Comparison of ENCODE assay signal across 14 cellular contexts in the genomic region with DNA sequence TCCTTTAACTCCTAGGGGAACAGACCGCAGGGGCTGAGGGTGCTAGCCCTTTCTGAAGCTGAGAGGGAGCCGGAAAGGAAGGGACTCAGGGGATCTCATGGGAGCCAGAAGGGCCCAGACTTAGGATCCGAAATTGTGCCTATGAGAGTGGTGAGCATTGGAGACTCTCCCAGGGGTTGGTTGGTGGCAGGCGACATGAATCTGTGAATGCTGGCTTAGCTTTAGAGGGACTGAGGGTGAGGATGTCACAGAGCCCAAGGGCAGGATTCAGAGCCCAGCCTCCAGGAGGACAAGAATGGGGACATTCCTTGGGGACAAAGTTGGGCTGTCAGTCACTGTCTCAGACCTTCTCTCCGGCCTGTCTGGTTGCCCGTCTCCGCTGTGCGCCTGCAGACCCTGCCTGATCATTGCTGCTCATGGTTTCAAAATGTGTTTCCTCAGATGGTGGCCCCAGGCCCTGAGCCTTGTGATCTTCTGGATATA. TPM values are rescaled to one million over a fixed set of nuclear protein-coding genes. Genes with fewer than 3 reads are reported as not detected.
DNase-seq lines count a peak whose midpoint lies in the region; ATAC-seq and TF ChIP-seq lines count a peak whose summit lies in the region.
"Had no signal": no experiment of that assay in that cellular context is flagged by ENCODE, and none has a peak within 500 bp of the region (broad histone marks: within the 10 kb centered on the region; RNA-seq: fewer than 3 reads in every experiment).

No MANE protein-coding gene starts in this region.

- H3K4me3 Mint-ChIP-seq in CD14-positive monocyte: peak overlapping the region in 1 of 2 donors; percentile 67
- H3K4me3 Mint-ChIP-seq: IgD-negative memory B cell had no signal

- ATAC-seq in body of pancreas (no peak), lung (ENCODE audit: insufficient read depth, low FRiP score) (no peak), GM21447 (IDR thresholded peaks at IDR 0.05; ENCODE audit: unreplicated experiment) (no peak)

- TF ChIP-seq CTCF in CD14-positive monocyte (IDR thresholded peaks at IDR 0.05) (no peak), body of pancreas (IDR thresholded peaks at IDR 0.05) (no peak), lung (IDR thresholded peaks at IDR 0.05; ENCODE audit: control extremely low read depth, extremely low read depth) (no peak), GM10248 (IDR thresholded peaks at IDR 0.05; ENCODE audit: control extremely low read depth, extremely low read depth, low read depth, missing control alignments) (no peak)

- peaks cover 0 to 2% of the 10 kb centered on the region in 2 donors for H3K36me3 Mint-ChIP-seq in CD14-positive monocyte
- H3K36me3 Mint-ChIP-seq: IgD-negative memory B cell had no signal

- POLR2A ChIA-PET in GM10248 (lab: Yijun Ruan, JAX): no interaction called here

- H3K36me3 ChIP-seq in body of pancreas (replicated peaks in 1 of 2; ENCODE audit: insufficient read depth in 1 of 2, low read depth in 2 of 2) (no peaks in the 10 kb centered on the region), lung (ENCODE audit: control insufficient read depth in 2 of 2, insufficient read depth in 2 of 2, low read length in 2 of 2) (no peaks in the 10 kb centered on the region), subcutaneous abdominal adipose tissue (ENCODE audit: control insufficient read depth in 5 of 5, insufficient read depth in 5 of 5, low read length in 5 of 5) (no peaks in the 10 kb centered on the region)

- peaks cover 92% of the 10 kb centered on the region for H3K4me1 Mint-ChIP-seq in CD14-positive monocyte

- H3K27me3 ChIP-seq in body of pancreas (no peaks in the 10 kb centered on the region), lung (ENCODE audit: control insufficient read depth, insufficient read depth) (no peaks in the 10 kb centered on the region), subcutaneous abdominal adipose tissue (ENCODE audit: control insufficient read depth in 5 of 5, insufficient read depth in 4 of 5, low read length in 5 of 5) (no peaks in the 10 kb centered on the region)

- H3K9ac ChIP-seq in subcutaneous abdominal adipose tissue (ENCODE audit: low read length in 5 of 5): peak overlapping the region in 2 of 5 donors; percentile 38 to 65
- H3K9ac ChIP-seq: SK-N-SH had no signal

- H3K27me3 Mint-ChIP-seq in CD14-positive monocyte (ENCODE audit: low read depth in 3 of 3): no peaks in the 10 kb centered on the region

- intact Hi-C loops in CD14-positive monocyte (cut with micrococcal nuclease): loop anchor here in 1 of 2 donors (5.0 kb wide), 1 partner anchor 39 kb away; no protein-coding TSS in a partner anchor
- intact Hi-C loops in body of pancreas (cut with DNase I): no loop called here

- DNase-seq in CD14-positive monocyte (ENCODE audit: low spot score) (no peak), body of pancreas (no peak), lung (ENCODE audit: low spot score) (no peak), GM10248 (ENCODE audit: extremely low spot score) (no peak), CD1c-positive myeloid dendritic cell (ENCODE audit: extremely low spot score) (no peak), SIG-M5 treated with dmso at 0.1 percent for 504 hours (lab: John Stamatoyannopoulos, UW; ENCODE audit: unreplicated experiment) (no peak)
- DNase-seq: AML-193, NCI-H446, SK-N-SH had no signal

- H3K4me1 ChIP-seq in body of pancreas (peaks cover 19% of the 10 kb centered on the region), lung (ENCODE audit: control insufficient read depth in 2 of 2, insufficient read depth in 2 of 2, low read length in 2 of 2) (peaks cover 3 to 35% of the 10 kb centered on the region in 2 donors), subcutaneous abdominal adipose tissue (ENCODE audit: control insufficient read depth in 5 of 5, insufficient read depth in 5 of 5, low read length in 5 of 5) (peaks cover 11 to 74% (median 59%) of the 10 kb centered on the region in 5 donors)

- CTCF ChIA-PET in GM10248 (lab: Yijun Ruan, JAX): interaction anchor here (1.0 to 8.8 kb wide), 8 partner anchors 8 to 116 kb away, joined by 3 to 117 read pairs (median 6); no protein-coding TSS in a partner anchor

- H3K27ac ChIP-seq in body of pancreas (peak overlapping the region; percentile 3 to 69 (median 24)), lung (ENCODE audit: low read depth in 1 of 2, low read length in 1 of 2) (peak overlapping the region; percentile 71 to 96), subcutaneous abdominal adipose tissue (ENCODE audit: low read depth, low read length) (peak overlapping the region; percentile 68)

- H3K9me3 Mint-ChIP-seq in CD14-positive monocyte: peaks cover 0 to 2% (median 0%) of the 10 kb centered on the region in 7 donors
- H3K9me3 Mint-ChIP-seq: IgD-negative memory B cell had no signal

- H3K4me3 ChIP-seq in body of pancreas (no peak overlapping the region), lung (no peak overlapping the region), subcutaneous abdominal adipose tissue (ENCODE audit: low read depth in 1 of 5, low read length in 5 of 5) (peak overlapping the region in 2 of 5 donors; percentile 16 to 32)

- no peaks in the 10 kb centered on the region for H3K9me3 ChIP-seq in body of pancreas
- H3K9me3 ChIP-seq in lung (ENCODE audit: control insufficient read depth in 2 of 2, insufficient read depth in 1 of 2, low read length in 1 of 2): no peaks in the 10 kb centered on the region
- no peaks in the 10 kb centered on the region for H3K9me3 ChIP-seq in subcutaneous abdominal adipose tissue (ENCODE audit: control insufficient read depth in 5 of 5, low read length in 5 of 5)
- H3K9me3 ChIP-seq: SK-N-SH had no signal

- WGBS in body of pancreas, 2 donors: 92 to 95% methylated on average over 4 to 8 of the region's 8 CpGs
- 36 to 47% methylated on average over 8 of the region's 8 CpGs for WGBS in lung, 2 donors

- TF ChIP-seq POLR2A in body of pancreas (IDR thresholded peaks at IDR 0.05): no peak

- peak overlapping the region; percentile 89 to 98 (median 91) for H3K27ac Mint-ChIP-seq in CD14-positive monocyte
- H3K27ac Mint-ChIP-seq: IgD-negative memory B cell had no signal

RNA-seq across cellular contexts. Expression of gene GNLY, which starts 17.5 kb away (rescaled TPM):
- 10 to 100 TPM; 11.1 to 13.2 TPM for polyA plus RNA-seq in CD14-positive monocyte
- total RNA-seq in body of pancreas: 1 to 10 TPM in 1 of 2 donors, not detected in 1; 5.6 TPM
- 10 to 100 TPM in 1 of 2 donors, not detected in 1; 12.1 TPM for total RNA-seq in lung
- polyA plus RNA-seq in lung: 10 to 100 TPM in 1 of 2 donors, 1 to 10 TPM in 1; 9.0 to 13.6 TPM
- total RNA-seq: astrocyte, dermis microvascular lymphatic vessel endothelial cell had no signal
- polyA plus RNA-seq: SK-N-SH had no signal

RNA-seq across cellular contexts. Expression of gene ATOH8, which starts 42.2 kb away (rescaled TPM):
- polyA plus RNA-seq in CD14-positive monocyte (1 to 10 TPM; 2.0 to 2.1 TPM), lung (10 to 100 TPM; 49.7 to 63.3 TPM)
- total RNA-seq in body of pancreas (10 to 100 TPM; 12.9 to 14.5 TPM), lung (10 to 100 TPM; 38.6 to 51.4 TPM)
- polyA plus RNA-seq: IgD-negative memory B cell had no signal

RNA-seq across cellular contexts. Expression of gene SFTPB, which starts 43.6 kb away (rescaled TPM):
- polyA plus RNA-seq in CD14-positive monocyte (under 1 TPM in 1 of 2 donors, not detected in 1; 0.18 TPM), lung (over 10,000 TPM; 12,892 to 14,488 TPM)
- total RNA-seq in body of pancreas (not detected), lung (over 10,000 TPM in 1 of 2 donors, 1,000 to 10,000 TPM in 1; 6,615 to 19,115 TPM)
- total RNA-seq: astrocyte, dermis microvascular lymphatic vessel endothelial cell had no signal
- polyA plus RNA-seq: IgD-negative memory B cell, SK-N-SH had no signal

Comparison
In these comparisons a context has a peak if more than half of its experiments do, and no peak if none do; other contexts are left out.
1. H3K27ac ChIP-seq: peak in every context shown above with its lines; median percentile 84 in lung; 68 in subcutaneous abdominal adipose tissue; 24 in body of pancreas.
2. RNA of gene SFTPB, which starts 43.6 kb away (total RNA-seq): 6,615 to 19,115 TPM in lung; not detected in body of pancreas; every median in the first group is over 1,000 times any median in the second.